10 cellular contexts compared by ENCODE assay signal in the genomic region with DNA sequence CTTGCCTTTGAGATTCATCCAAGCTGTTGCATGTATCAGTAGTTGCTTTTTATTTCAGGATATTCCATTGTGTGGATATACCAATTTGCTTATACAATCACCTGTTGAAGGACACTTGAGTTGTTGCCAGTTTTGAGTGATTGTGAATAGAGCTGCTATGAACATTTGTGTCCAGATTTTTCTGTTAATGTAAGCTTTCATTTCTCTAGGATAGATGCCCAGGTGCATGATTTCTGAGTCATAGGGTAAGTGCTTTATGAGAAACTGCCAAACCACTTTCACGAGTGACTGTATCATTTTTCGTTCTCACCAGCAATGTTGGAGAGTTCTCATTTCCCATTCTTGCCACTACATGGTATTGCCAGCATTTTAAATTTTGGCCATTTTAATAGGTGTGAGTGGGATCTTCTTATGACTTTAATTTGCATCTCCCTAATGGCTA.
DNase-seq lines count a peak whose midpoint lies in the region; ATAC-seq and TF ChIP-seq lines count a peak whose summit lies in the region.
"Had no signal": no experiment of that assay in that cellular context is flagged by ENCODE, and none has a peak within 500 bp of the region (broad histone marks: within the 10 kb centered on the region; RNA-seq: fewer than 3 reads in every experiment).

No MANE protein-coding gene starts in this region.

- no peaks in the 10 kb centered on the region for H3K27me3 ChIP-seq in PC-3 (ENCODE audit: low read length)
- no peaks in the 10 kb centered on the region for H3K27me3 ChIP-seq in prostate gland (replicated peaks; ENCODE audit: insufficient read depth)
- H3K27me3 ChIP-seq in adrenal gland = no peaks in the 10 kb centered on the region
- H3K27me3 ChIP-seq in right atrium auricular region = no peaks in the 10 kb centered on the region

- CTCF ChIA-PET in PC-3 (lab: Charles Lee) = interaction anchor here (0.6 to 1.4 kb wide), 2 partner anchors 51 to 359 kb away, joined by 3 to 6 read pairs; no protein-coding TSS in a partner anchor

- H3K4me3 Mint-ChIP-seq in activated T-cell treated with anti-CD3 and anti-CD28 coated beads, Interleukin-2, amount 50 U/mL, for 4 hours = no peak overlapping the region
- no peak overlapping the region for H3K4me3 Mint-ChIP-seq in stimulated activated effector memory CD8-positive, alpha-beta T cell treated with anti-CD3 and anti-CD28 coated beads, Interleukin-12 subunit alpha, Interleukin-12 subunit beta, amount 100 ng/mL, for 72 hours
- H3K4me3 Mint-ChIP-seq: nephron had no signal

- no peak for DNase-seq in activated T-cell treated with anti-CD3 and anti-CD28 coated beads, Interleukin-2, amount 50 U/mL, for 4 hours
- no peak for DNase-seq in activated T-cell treated with anti-CD3 and anti-CD28 coated beads, Interleukin-2, amount 50 U/mL, for 48 hours
- peak; percentile 56 for DNase-seq in PC-3
- DNase-seq in stimulated activated effector memory CD8-positive, alpha-beta T cell treated with anti-CD3 and anti-CD28 coated beads, Interleukin-12 subunit alpha, Interleukin-12 subunit beta, amount 100 ng/mL, for 72 hours (ENCODE audit: low spot score in 2 of 2) = no peak
- no peak for DNase-seq in prostate gland (ENCODE audit: low spot score)
- DNase-seq in adrenal gland = no peak
- no peak for DNase-seq in right atrium auricular region (ENCODE audit: low spot score)

- peak; percentile 82 to 84 for ATAC-seq in activated T-cell treated with anti-CD3 and anti-CD28 coated beads, Interleukin-2, amount 50 U/mL, for 4 hours
- peak; percentile 81 for ATAC-seq in HG03066 (IDR thresholded peaks at IDR 0.05; ENCODE audit: low read depth, unreplicated experiment)
- ATAC-seq in PC-3 = peak; percentile 74
- peak; percentile 93 for ATAC-seq in stimulated activated effector memory CD8-positive, alpha-beta T cell treated with anti-CD3 and anti-CD28 coated beads, Interleukin-12 subunit alpha, Interleukin-12 subunit beta, amount 100 ng/mL, for 72 hours

- H3K9me3 Mint-ChIP-seq in activated T-cell treated with anti-CD3 and anti-CD28 coated beads, Interleukin-2, amount 50 U/mL, for 4 hours = no peaks in the 10 kb centered on the region
- no peaks in the 10 kb centered on the region for H3K9me3 Mint-ChIP-seq in stimulated activated effector memory CD8-positive, alpha-beta T cell treated with anti-CD3 and anti-CD28 coated beads, Interleukin-12 subunit alpha, Interleukin-12 subunit beta, amount 100 ng/mL, for 72 hours

- intact Hi-C loops in PC-3 (cut with micrococcal nuclease) (no loop called here), prostate gland (cut with DNase I) (no loop called here), adrenal gland (cut with DNase I) (no loop called here)

- TF ChIP-seq POLR2A in prostate gland (IDR thresholded peaks at IDR 0.05) (no peak), adrenal gland (IDR thresholded peaks at IDR 0.05) (no peak)

- no peak overlapping the region for H3K9ac ChIP-seq in PC-3 (ENCODE audit: low read length)

- peaks cover 10% of the 10 kb centered on the region; the same call in 1 of the 2 replicates for H4K20me1 ChIP-seq in PC-3 (ENCODE audit: low read length)

- peaks cover 5% of the 10 kb centered on the region for H3K36me3 Mint-ChIP-seq in activated T-cell treated with anti-CD3 and anti-CD28 coated beads, Interleukin-2, amount 50 U/mL, for 4 hours (ENCODE audit: insufficient read depth)
- no peaks in the 10 kb centered on the region for H3K36me3 Mint-ChIP-seq in stimulated activated effector memory CD8-positive, alpha-beta T cell treated with anti-CD3 and anti-CD28 coated beads, Interleukin-12 subunit alpha, Interleukin-12 subunit beta, amount 100 ng/mL, for 72 hours

- H3K4me1 ChIP-seq in PC-3 (ENCODE audit: insufficient read depth, low read length) = peaks cover 10% of the 10 kb centered on the region
- H3K4me1 ChIP-seq in prostate gland (replicated peaks) = no peaks in the 10 kb centered on the region
- no peaks in the 10 kb centered on the region for H3K4me1 ChIP-seq in adrenal gland (replicated peaks in 1 of 2)
- no peaks in the 10 kb centered on the region for H3K4me1 ChIP-seq in right atrium auricular region

- 45% methylated on average over 2 of the region's 2 CpGs for WGBS in prostate gland
- WGBS in adrenal gland, 4 donors = 26 to 51% (median 37%) methylated on average over 2 of the region's 2 CpGs

- H3K27ac Mint-ChIP-seq in stimulated activated effector memory CD8-positive, alpha-beta T cell treated with anti-CD3 and anti-CD28 coated beads, Interleukin-12 subunit alpha, Interleukin-12 subunit beta, amount 100 ng/mL, for 72 hours = no peak overlapping the region

- peaks cover 50% of the 10 kb centered on the region for H3K79me2 ChIP-seq in PC-3 (ENCODE audit: low read length)

- H3K27me3 Mint-ChIP-seq in activated T-cell treated with anti-CD3 and anti-CD28 coated beads, Interleukin-2, amount 50 U/mL, for 4 hours (ENCODE audit: low read depth) = no peaks in the 10 kb centered on the region

- no peak overlapping the region for H3K27ac ChIP-seq in PC-3 (ENCODE audit: low read length)
- no peak overlapping the region for H3K27ac ChIP-seq in prostate gland
- H3K27ac ChIP-seq in adrenal gland = no peak overlapping the region
- no peak overlapping the region for H3K27ac ChIP-seq in right atrium auricular region
- H3K27ac ChIP-seq: C4-2B had no signal

- H3K9me3 ChIP-seq in PC-3 (ENCODE audit: low read length) = no peaks in the 10 kb centered on the region
- H3K9me3 ChIP-seq in prostate gland = no peaks in the 10 kb centered on the region
- H3K9me3 ChIP-seq in adrenal gland (replicated peaks in 1 of 3) = no peaks in the 10 kb centered on the region
- H3K9me3 ChIP-seq in right atrium auricular region = no peaks in the 10 kb centered on the region

- H3K4me2 ChIP-seq in PC-3 (ENCODE audit: low read length) = 0 out of 2 replicates have a peak overlapping the region, but pooled peaks have one; percentile 19

- no peak for TF ChIP-seq CTCF in PC-3 (conservative IDR thresholded peaks at IDR 0.05; ENCODE audit: low read depth, low read length)
- TF ChIP-seq CTCF in prostate gland (IDR thresholded peaks at IDR 0.05) = no peak
- no peak for TF ChIP-seq CTCF in adrenal gland (IDR thresholded peaks at IDR 0.05)
- TF ChIP-seq CTCF in right atrium auricular region (IDR thresholded peaks at IDR 0.05) = no peak

- H3K9me2 ChIP-seq in PC-3 (replicated peaks; ENCODE audit: low read length) = no peaks in the 10 kb centered on the region

- H3K36me3 ChIP-seq in PC-3 (ENCODE audit: low read depth, low read length) = no peaks in the 10 kb centered on the region
- no peaks in the 10 kb centered on the region for H3K36me3 ChIP-seq in prostate gland
- no peaks in the 10 kb centered on the region for H3K36me3 ChIP-seq in adrenal gland (replicated peaks in 1 of 2)
- no peaks in the 10 kb centered on the region for H3K36me3 ChIP-seq in right atrium auricular region

- no TSS peak for BruUV-seq in PC-3 (replicated peaks; lab: Mats Ljungman, UMichigan)

- POLR2A ChIA-PET in PC-3 (lab: Charles Lee; ENCODE audit: unreplicated experiment) = interaction anchor here (0.5 to 0.9 kb wide), 4 partner anchors 52 to 357 kb away, joined by 3 to 7 read pairs (median 3); no protein-coding TSS in a partner anchor

- H3F3A ChIP-seq in PC-3 (ENCODE audit: low read length, unreplicated experiment) = no peaks in the 10 kb centered on the region

- H3K4me3 ChIP-seq in PC-3 (ENCODE audit: low read length) = no peak overlapping the region
- no peak overlapping the region for H3K4me3 ChIP-seq in prostate gland
- H3K4me3 ChIP-seq in adrenal gland = no peak overlapping the region
- H3K4me3 ChIP-seq in right atrium auricular region = no peak overlapping the region

- H2AFZ ChIP-seq in PC-3 (ENCODE audit: low read length) = no peak overlapping the region

- peaks cover 16% of the 10 kb centered on the region for H3K4me1 Mint-ChIP-seq in activated T-cell treated with anti-CD3 and anti-CD28 coated beads, Interleukin-2, amount 50 U/mL, for 4 hours (ENCODE audit: low read depth)
- peaks cover 17% of the 10 kb centered on the region for H3K4me1 Mint-ChIP-seq in stimulated activated effector memory CD8-positive, alpha-beta T cell treated with anti-CD3 and anti-CD28 coated beads, Interleukin-12 subunit alpha, Interleukin-12 subunit beta, amount 100 ng/mL, for 72 hours
